Comparison of ENCODE assay signal across 8 cellular contexts in genomic region chr2:171523969-171524401, GRCh38. TPM values are rescaled to one million over a fixed set of nuclear protein-coding genes. Genes with fewer than 3 reads are reported as not detected.
DNase-seq lines count a peak whose midpoint lies in the region; ATAC-seq, FAIRE-seq and TF ChIP-seq lines count a peak whose summit lies in the region.

No MANE protein-coding gene starts in this region.

- no peaks in the 10 kb centered on the region for H3K9me3 Mint-ChIP-seq in activated naive CD8-positive, alpha-beta T cell (ENCODE audit: low read depth)
- no peaks in the 10 kb centered on the region for H3K9me3 Mint-ChIP-seq in activated naive CD8-positive, alpha-beta T cell treated with anti-CD3 and anti-CD28 coated beads for 36 hours
- H3K9me3 Mint-ChIP-seq in brain: no peaks in the 10 kb centered on the region

- no peak for TF ChIP-seq EP300 in HepG2 (IDR thresholded peaks at IDR 0.05; ENCODE audit: low read depth in 2 of 2, low read length in 2 of 2)
- no peak for TF ChIP-seq EP300 in HepG2 (CRISPR knock-in tag; IDR thresholded peaks at IDR 0.05; ENCODE audit: borderline replicate concordance)
- no peak for TF ChIP-seq EP300 in transverse colon (IDR thresholded peaks at IDR 0.05; ENCODE audit: low read depth)

- POLR2A ChIA-PET in HepG2 (lab: Yijun Ruan, JAX): no interaction called here

- TF ChIP-seq RAD21 in HepG2 (CRISPR knock-in tag; IDR thresholded peaks at IDR 0.05): no peak

- 41% methylated on average over 6 of the region's 7 CpGs for WGBS in HepG2 (ENCODE audit: low lambda C conversion rate)
- WGBS in transverse colon (ENCODE audit: low coverage in 1 of 2), 2 donors: 21 to 41% methylated on average over 5 to 7 of the region's 7 CpGs

- peak overlapping the region; percentile 38; the same call in 1 of the 2 replicates for H3K9ac ChIP-seq in HepG2 (ENCODE audit: insufficient read depth, low read depth, low read length)

- TF ChIP-seq POLR2A in HepG2 (IDR thresholded peaks at IDR 0.05; ENCODE audit: insufficient read depth in 1 of 2, low read depth in 2 of 2, low read length in 2 of 2): no peak
- no peak for TF ChIP-seq POLR2A in transverse colon (IDR thresholded peaks at IDR 0.05)

- H3K4me3 ChIP-seq in HepG2 (replicated peaks in 1 of 3; ENCODE audit: insufficient read depth in 1 of 3, low read depth in 2 of 3, low read length in 3 of 3): peak overlapping the region; percentile 72 to 87 (median 73)
- H3K4me3 ChIP-seq in transverse colon: peak overlapping the region in 3 of 4 donors; percentile 48 to 83 (median 69)

- TF ChIP-seq CTCF in brain (conservative IDR thresholded peaks at IDR 0.05) (no peak), HepG2 (CRISPR knock-in tag; IDR thresholded peaks at IDR 0.05) (no peak), transverse colon (IDR thresholded peaks at IDR 0.05) (no peak)

- no peak for DNase-seq in activated naive CD8-positive, alpha-beta T cell treated with anti-CD3 and anti-CD28 coated beads for 36 hours
- DNase-seq in HepG2 (ENCODE audit: low spot score) (no peak), transverse colon (no peak), SK-N-DZ (ENCODE audit: low spot score) (no peak), mesenteric fat pad (ENCODE audit: low spot score) (no peak)

- peak; percentile 10; the same call in 1 of the 3 replicates for ATAC-seq in HepG2
- no peak for ATAC-seq in GM18861 (IDR thresholded peaks at IDR 0.05; ENCODE audit: unreplicated experiment)

- no peak overlapping the region for H3K27ac ChIP-seq in HepG2 (ENCODE audit: extremely low read length, insufficient read depth, low read length)
- peak overlapping the region; percentile 87 to 95 (median 87) for H3K27ac ChIP-seq in transverse colon

- no peaks in the 10 kb centered on the region for H3K36me3 Mint-ChIP-seq in activated naive CD8-positive, alpha-beta T cell
- no peaks in the 10 kb centered on the region for H3K36me3 Mint-ChIP-seq in activated naive CD8-positive, alpha-beta T cell treated with anti-CD3 and anti-CD28 coated beads for 36 hours
- H3K36me3 Mint-ChIP-seq in brain: peaks cover 12% of the 10 kb centered on the region

- peaks cover 12% of the 10 kb centered on the region for H3K4me1 Mint-ChIP-seq in activated naive CD8-positive, alpha-beta T cell (ENCODE audit: low read depth)
- peaks cover 8% of the 10 kb centered on the region for H3K4me1 Mint-ChIP-seq in activated naive CD8-positive, alpha-beta T cell treated with anti-CD3 and anti-CD28 coated beads for 36 hours
- H3K4me1 Mint-ChIP-seq in brain: peaks cover 49% of the 10 kb centered on the region

- H4K20me1 ChIP-seq in HepG2 (ENCODE audit: insufficient read depth, low read length): no peaks in the 10 kb centered on the region

- H3K4me3 Mint-ChIP-seq in activated naive CD8-positive, alpha-beta T cell: peak overlapping the region; percentile 72
- no peak overlapping the region for H3K4me3 Mint-ChIP-seq in activated naive CD8-positive, alpha-beta T cell treated with anti-CD3 and anti-CD28 coated beads for 36 hours
- H3K4me3 Mint-ChIP-seq in brain: peak overlapping the region; percentile 92 to 96 (median 95)

- peak overlapping the region; percentile 99 for H3K4me2 ChIP-seq in HepG2 (ENCODE audit: low read depth, low read length)

- intact Hi-C loops in HepG2 (cut with micrococcal nuclease; ENCODE audit: unreplicated experiment) (no loop called here), transverse colon (cut with DNase I; ENCODE audit: low total_unique reads) (loop anchor here (10.0 kb wide), 1 partner anchor 89 kb away; the partner anchor contains the start of genes DCAF17 and METTL8)

- H2AFZ ChIP-seq in HepG2 (ENCODE audit: low read length): peak overlapping the region; percentile 67

- H3K27me3 ChIP-seq in HepG2 (ENCODE audit: control insufficient read depth in 1 of 2, insufficient read depth in 2 of 2, low read length in 2 of 2) (peaks cover 7 to 62% of the 10 kb centered on the region in 2 experiments; a peak in 3 of 5 replicates), transverse colon (peaks cover 9% of the 10 kb centered on the region)

- H3K4me1 ChIP-seq in HepG2 (ENCODE audit: insufficient read depth, low read length) (peaks cover 20% of the 10 kb centered on the region), transverse colon (peaks cover 0 to 21% (median 5%) of the 10 kb centered on the region in 4 donors)

- BruUV-seq in HepG2 (replicated peaks; lab: Mats Ljungman, UMichigan): no TSS peak

- H3K27me3 Mint-ChIP-seq in activated naive CD8-positive, alpha-beta T cell: peaks cover 29% of the 10 kb centered on the region
- peaks cover 78% of the 10 kb centered on the region for H3K27me3 Mint-ChIP-seq in activated naive CD8-positive, alpha-beta T cell treated with anti-CD3 and anti-CD28 coated beads for 36 hours
- H3K27me3 Mint-ChIP-seq in brain: peaks cover 13% of the 10 kb centered on the region

- in situ Hi-C loops in HepG2 (cut with HindIII; ENCODE audit: extremely low pct_ligation_motif_present, low pct_unique_long_range_greater_than_20kb) (no loop called here), transverse colon (cut with MboI; ENCODE audit: low pct_ligation_motif_present in 1 of 4, low pct_unique_long_range_greater_than_20kb in 1 of 4, low sequenced_read_pairs in 3 of 4) (no loop called here)

- H3K9me3 ChIP-seq in HepG2 (ENCODE audit: low read length): no peaks in the 10 kb centered on the region
- H3K9me3 ChIP-seq in transverse colon: no peaks in the 10 kb centered on the region

- H3K36me3 ChIP-seq in HepG2 (replicated peaks in 1 of 2; ENCODE audit: control insufficient read depth in 1 of 2, insufficient read depth in 2 of 2, low read length in 2 of 2): no peaks in the 10 kb centered on the region
- H3K36me3 ChIP-seq in transverse colon: no peaks in the 10 kb centered on the region

- no peak for FAIRE-seq in HepG2 (lab: Jason Lieb, UNC)

- H3K27ac Mint-ChIP-seq in activated naive CD8-positive, alpha-beta T cell: no peak overlapping the region
- H3K27ac Mint-ChIP-seq in activated naive CD8-positive, alpha-beta T cell treated with anti-CD3 and anti-CD28 coated beads for 36 hours: no peak overlapping the region
- peak overlapping the region; percentile 67 to 96 (median 92) for H3K27ac Mint-ChIP-seq in brain

- H3K79me2 ChIP-seq in HepG2 (ENCODE audit: insufficient read depth, low read length): no peaks in the 10 kb centered on the region

- CTCF ChIA-PET in HepG2 (lab: Yijun Ruan, JAX; ENCODE audit: low intra/inter-chr PET ratio, low total read pairs): no interaction called here

TF ChIP-seq in HepG2, 621 proteins besides CTCF, POLR2A, EP300 and RAD21:
- TF ChIP-seq CEBPB (IDR thresholded peaks at IDR 0.05; ENCODE audit: borderline replicate concordance, low read depth, low read length) (peak; percentile 85), CEBPG (CRISPR knock-in tag; IDR thresholded peaks at IDR 0.05) (peak; percentile 48; the same call in 1 of the 2 replicates), HCFC1 (IDR thresholded peaks at IDR 0.05; ENCODE audit: low read depth, low read length) (0 out of 2 replicates have a peak, but pooled peaks have one; percentile 11), SMAD1 (CRISPR knock-in tag; IDR thresholded peaks at IDR 0.05; ENCODE audit: borderline replicate concordance, low read depth) (no peak), TBX2 (CRISPR knock-in tag; IDR thresholded peaks at IDR 0.05; ENCODE audit: borderline replicate concordance) (0 out of 2 replicates have a peak, but pooled peaks have one; percentile 22)

RNA-seq across cellular contexts. Expression of gene CYBRD1, which starts 1.7 kb away (rescaled TPM):
- total RNA-seq in activated naive CD8-positive, alpha-beta T cell treated with anti-CD3 and anti-CD28 coated beads for 36 hours: under 1 TPM; 0.35 to 0.52 TPM
- polyA plus RNA-seq in brain (ENCODE audit: insufficient read depth, low read depth, low replicate concordance): 8.0 TPM
- total RNA-seq in HepG2 (2016; rRNA removed; fragmentation: Illumina TruSeq; extraction: Trizol): 0.34 and 0.42 TPM in 2 replicates
- 0.30 and 0.53 TPM in 2 replicates for total RNA-seq in HepG2 (2016; cell fraction: cytosol; rRNA removed; fragmentation: Illumina TruSeq; extraction: Trizol; ENCODE audit: low read depth)
- 0.27 and 0.58 TPM in 2 replicates for total RNA-seq in HepG2 (2016; cell fraction: insoluble cytoplasmic fraction; rRNA removed; fragmentation: Illumina TruSeq; extraction: Trizol)
- 0.49 and 0.76 TPM in 2 replicates for total RNA-seq in HepG2 (2016; cell fraction: membrane; rRNA removed; fragmentation: Illumina TruSeq; extraction: Trizol)
- total RNA-seq in HepG2 (2016; cell fraction: nucleus; rRNA removed; fragmentation: Illumina TruSeq; extraction: Trizol): 0.22 and 0.85 TPM in 2 replicates
- polyA plus RNA-seq in HepG2 (2011; rRNA removed): 0.13 and 0.51 TPM in 2 replicates
- polyA plus RNA-seq in HepG2 (2011; cell fraction: cytosol; rRNA removed): 0.40 and 0.75 TPM in 2 replicates
- 0.14 and 0.19 TPM in 2 replicates for polyA plus RNA-seq in HepG2 (2011; cell fraction: nucleus; rRNA removed)
- polyA plus RNA-seq in HepG2 (2012): 0.23 and 0.25 TPM in 2 replicates
- polyA plus RNA-seq in HepG2 (2016; cell fraction: cytosol; fragmentation: Illumina TruSeq; extraction: Trizol; ENCODE audit: low read depth): 0.27 and 0.35 TPM in 2 replicates
- 0.56 and 0.59 TPM in 2 replicates for polyA plus RNA-seq in HepG2 (2016; cell fraction: insoluble cytoplasmic fraction; fragmentation: Illumina TruSeq; extraction: Trizol; ENCODE audit: low read depth)
- 0.32 and 0.33 TPM in 2 replicates for polyA plus RNA-seq in HepG2 (2016; cell fraction: membrane; fragmentation: Illumina TruSeq; extraction: Trizol; ENCODE audit: low read depth)
- polyA plus RNA-seq in HepG2 (2016; cell fraction: nucleus; fragmentation: Illumina TruSeq; extraction: Trizol; ENCODE audit: insufficient read depth, low read depth): 0.43 and 0.75 TPM in 2 replicates
- polyA minus RNA-seq in HepG2 (2011; rRNA and poly(A)+ RNA removed; ENCODE audit: low replicate concordance): 0.52 and 4.2 TPM in 2 replicates
- polyA minus RNA-seq in HepG2 (2011; cell fraction: cytosol; rRNA and poly(A)+ RNA removed): 0.40 and 0.97 TPM in 2 replicates
- polyA minus RNA-seq in HepG2 (2011; cell fraction: nucleus; rRNA and poly(A)+ RNA removed): 0.25 and 0.77 TPM in 2 replicates
- 100 to 1,000 TPM in 1 of 4 donors, 10 to 100 TPM in 3; 50.7 to 124 (median 63.9) TPM for total RNA-seq in transverse colon
- 0.13 and 0.70 TPM in 2 replicates for polyA plus RNA-seq in SK-N-DZ (2014; cell fraction: cytosol; rRNA removed)
- 0.21 and 0.30 TPM in 2 replicates for polyA plus RNA-seq in SK-N-DZ (2014; cell fraction: nucleus; rRNA removed)
- total RNA-seq in mesenteric fat pad: 172 TPM

Comparison
In these comparisons a context has a peak if more than half of its experiments do, and no peak if none do; other contexts are left out.
1. H3K27ac Mint-ChIP-seq: peak in brain (5 of 5); none in activated naive CD8-positive, alpha-beta T cell (single experiment) and activated naive CD8-positive, alpha-beta T cell treated with anti-CD3 and anti-CD28 coated beads for 36 hours (single experiment).
2. RNA of gene CYBRD1, which starts 1.7 kb away (total RNA-seq): 172 TPM in mesenteric fat pad (single experiment) and 50.7 to 124 TPM in transverse colon; 0.35 to 0.52 TPM in activated naive CD8-positive, alpha-beta T cell treated with anti-CD3 and anti-CD28 coated beads for 36 hours and 0.22 to 0.85 TPM in HepG2; every median in the first group is over 10 times any median in the second.